ENCODE assay signal across 8 cellular contexts in genomic region chr10:31321396-31321941, GRCh38. TPM values are rescaled to one million over a fixed set of nuclear protein-coding genes. Genes with fewer than 3 reads are reported as not detected.
DNase-seq lines count a peak whose midpoint lies in the region; ATAC-seq, FAIRE-seq and TF ChIP-seq lines count a peak whose summit lies in the region.

No MANE protein-coding gene starts in this region.

- H3K4me1 ChIP-seq in Karpas-422 (ENCODE audit: low read length) (peaks cover 50% of the 10 kb centered on the region), thyroid gland (peaks cover 3 to 7% of the 10 kb centered on the region in 2 donors)

- peak overlapping the region; percentile 80 for H3K27ac ChIP-seq in Karpas-422 (ENCODE audit: low read length)
- H3K27ac ChIP-seq in thyroid gland: peak overlapping the region; percentile 81 to 98 (median 96)

- H4K20me1 ChIP-seq in Karpas-422 (ENCODE audit: insufficient read depth, low read depth, low read length): 0 out of 2 replicates have a peak, but pooled peaks cover 3% of the 10 kb centered on the region

- H3K4me3 ChIP-seq in Karpas-422 (ENCODE audit: low read length): peak overlapping the region; percentile 94
- H3K4me3 ChIP-seq in thyroid gland (replicated peaks in 1 of 3): peak overlapping the region in 2 of 3 donors; percentile 71 to 88

- H3K9me3 ChIP-seq in Karpas-422 (ENCODE audit: low read length): no peaks in the 10 kb centered on the region
- no peaks in the 10 kb centered on the region for H3K9me3 ChIP-seq in thyroid gland

- H2AFZ ChIP-seq in Karpas-422 (ENCODE audit: low read length): no peak overlapping the region

- intact Hi-C loops in thyroid gland (cut with DNase I): no loop called here

- H3K79me2 ChIP-seq in Karpas-422 (ENCODE audit: low read length): peaks cover 89% of the 10 kb centered on the region

- TF ChIP-seq CTCF in D721Med (IDR thresholded peaks at IDR 0.05; ENCODE audit: insufficient read depth, missing control alignments) (no peak), thyroid gland (IDR thresholded peaks at IDR 0.05) (no peak)

- ATAC-seq in HG03457 (IDR thresholded peaks at IDR 0.05; ENCODE audit: unreplicated experiment): no peak

- peak overlapping the region; percentile 90 for H3K9ac ChIP-seq in Karpas-422 (ENCODE audit: low read length)

- H3K4me3 Mint-ChIP-seq in activated naive CD8-positive, alpha-beta T cell treated with anti-CD3 and anti-CD28 coated beads for 36 hours: peak overlapping the region; percentile 90

- no peaks in the 10 kb centered on the region for H3K9me3 Mint-ChIP-seq in activated naive CD8-positive, alpha-beta T cell treated with anti-CD3 and anti-CD28 coated beads for 36 hours

- WGBS in thyroid gland, 2 donors: 39 to 52% methylated on average over 10 of the region's 10 CpGs

- no peak for TF ChIP-seq POLR2A in thyroid gland (IDR thresholded peaks at IDR 0.05)

- H3K4me1 Mint-ChIP-seq in activated naive CD8-positive, alpha-beta T cell treated with anti-CD3 and anti-CD28 coated beads for 36 hours: peaks cover 36% of the 10 kb centered on the region

- H3K27ac Mint-ChIP-seq in activated naive CD8-positive, alpha-beta T cell treated with anti-CD3 and anti-CD28 coated beads for 36 hours: peak overlapping the region; percentile 92

- H3K36me3 Mint-ChIP-seq in activated naive CD8-positive, alpha-beta T cell treated with anti-CD3 and anti-CD28 coated beads for 36 hours: peaks cover 12% of the 10 kb centered on the region

- H3K27me3 ChIP-seq in Karpas-422 (ENCODE audit: low read length) (no peaks in the 10 kb centered on the region), thyroid gland (no peaks in the 10 kb centered on the region)

- peak overlapping the region; percentile 89 for H3K4me2 ChIP-seq in Karpas-422 (ENCODE audit: low read depth, low read length, poor library complexity, severe bottlenecking)

- DNase-seq in D721Med (ENCODE audit: insufficient read length, low spot score) (no peak), Karpas-422 (peak; percentile 61), left kidney (ENCODE audit: low read depth, low spot score) (peak; percentile 26), thyroid gland (no peak), cortex of kidney (lab: John Stamatoyannopoulos, UW) (no peak), NCI-H146 treated with DMSO at 0.1 percent for 48 hours (lab: John Stamatoyannopoulos, UW; ENCODE audit: unreplicated experiment) (no peak)
- peak; percentile 4 for DNase-seq in activated naive CD8-positive, alpha-beta T cell treated with anti-CD3 and anti-CD28 coated beads for 36 hours

- peak; percentile 11 for FAIRE-seq in D721Med (lab: Jason Lieb, UNC)

- H3K27me3 Mint-ChIP-seq in activated naive CD8-positive, alpha-beta T cell treated with anti-CD3 and anti-CD28 coated beads for 36 hours: no peaks in the 10 kb centered on the region

- no peaks in the 10 kb centered on the region for H3K9me2 ChIP-seq in Karpas-422 (replicated peaks; ENCODE audit: insufficient read depth, low read length)

- H3K36me3 ChIP-seq in Karpas-422 (ENCODE audit: insufficient read depth, low read length) (peaks cover 2% of the 10 kb centered on the region; the same call in 1 of the 2 replicates), thyroid gland (no peaks in the 10 kb centered on the region)

RNA-seq across cellular contexts. Expression of gene ZEB1, which starts 2.5 kb away (rescaled TPM):
- total RNA-seq in Karpas-422 (2014; rRNA removed; shearing (Covaris generic); ENCODE audit: low replicate concordance): 49.5 and 53.9 TPM in 2 replicates
- 10 to 100 TPM; 23.5 to 27.8 TPM for total RNA-seq in activated naive CD8-positive, alpha-beta T cell treated with anti-CD3 and anti-CD28 coated beads for 36 hours
- total RNA-seq in thyroid gland: 10 to 100 TPM; 51.7 to 67.7 (median 57.9) TPM

Comparison
In these comparisons a context has a peak if more than half of its experiments do, and no peak if none do; other contexts are left out.
1. DNase-seq: peak in Karpas-422 (single experiment), activated naive CD8-positive, alpha-beta T cell treated with anti-CD3 and anti-CD28 coated beads for 36 hours (single experiment) and left kidney (single experiment); none in D721Med (single experiment), thyroid gland (0 of 2), cortex of kidney (single experiment) and NCI-H146 treated with DMSO at 0.1 percent for 48 hours (single experiment).